Comparison of ENCODE assay signal across 9 cellular contexts in genomic region chr14:94009767-94010166, GRCh38. TPM values are rescaled to one million over a fixed set of nuclear protein-coding genes. Genes with fewer than 3 reads are reported as not detected.
A peak's percentile ranks its signal among the peaks of the same experiment; 100 is the strongest.
DNase-seq lines count a peak whose midpoint lies in the region; ATAC-seq and TF ChIP-seq lines count a peak whose summit lies in the region.
"Had no signal": no experiment of that assay in that cellular context is flagged by ENCODE, and none has a peak within 500 bp of the region (broad histone marks: within the 10 kb centered on the region; RNA-seq: fewer than 3 reads in every experiment).

No MANE protein-coding gene starts in this region.

- peaks cover 6% of the 10 kb centered on the region for H3K4me1 ChIP-seq in mammary epithelial cell (ENCODE audit: insufficient read depth, low read length)

- no peak overlapping the region for H3K4me3 ChIP-seq in mammary epithelial cell (replicated peaks in 1 of 3; ENCODE audit: insufficient read depth in 1 of 3, low read depth in 2 of 3, low read length in 3 of 3)
- H3K4me3 ChIP-seq: coronary artery had no signal

- no peak overlapping the region for H2AFZ ChIP-seq in mammary epithelial cell (ENCODE audit: low read depth, low read length)

- no peaks in the 10 kb centered on the region for H3K9me3 ChIP-seq in mammary epithelial cell (replicated peaks; ENCODE audit: insufficient read depth, low read length)

- H3K36me3 ChIP-seq in mammary epithelial cell (ENCODE audit: insufficient read depth, low read length): no peaks in the 10 kb centered on the region

- BruUV-seq in mammary epithelial cell (replicated peaks; lab: Mats Ljungman, UMichigan): no TSS peak

- H3K27me3 ChIP-seq in mammary epithelial cell (ENCODE audit: insufficient read depth, low read length): no peaks in the 10 kb centered on the region

- peak; percentile 70 for DNase-seq in ACHN
- peak; percentile 77 for DNase-seq in mammary epithelial cell
- DNase-seq in NCI-H1048 (lab: John Stamatoyannopoulos, UW): no peak
- no peak for DNase-seq in NCI-H510A (lab: John Stamatoyannopoulos, UW)
- no peak for DNase-seq in NCI-H128 (lab: John Stamatoyannopoulos, UW; ENCODE audit: unreplicated experiment)

- WGBS in mammary epithelial cell (ENCODE audit: low coverage, missing lambda C conversion rate): 11% methylated on average over 4 of the region's 4 CpGs

- CTCF ChIA-PET in mammary epithelial cell (lab: Charles Lee; ENCODE audit: low non-redundant PET): interaction anchor here (0.7 kb wide), 1 partner anchor 12 kb away, joined by 5 read pairs; no protein-coding TSS in a partner anchor

- H3K4me2 ChIP-seq in mammary epithelial cell (ENCODE audit: insufficient read depth, low read depth, low read length): no peak overlapping the region

- intact Hi-C loops in mammary epithelial cell (cut with micrococcal nuclease): no loop called here

- H4K20me1 ChIP-seq in mammary epithelial cell (ENCODE audit: insufficient read depth, low read length): no peaks in the 10 kb centered on the region

- peak; percentile 51 for ATAC-seq in GM18498 (IDR thresholded peaks at IDR 0.05; ENCODE audit: unreplicated experiment)
- ATAC-seq in HG03354 (IDR thresholded peaks at IDR 0.05; ENCODE audit: poor library complexity, severe bottlenecking, unreplicated experiment): peak; percentile 66
- no peak for ATAC-seq in GM18505 (IDR thresholded peaks at IDR 0.05; ENCODE audit: unreplicated experiment)

- no peak overlapping the region for H3K27ac ChIP-seq in mammary epithelial cell (ENCODE audit: insufficient read depth, low read depth, low read length)
- H3K27ac ChIP-seq: coronary artery had no signal

- TF ChIP-seq CTCF in mammary epithelial cell (conservative IDR thresholded peaks at IDR 0.05 in 1 of 2, IDR thresholded peaks at IDR 0.05 in 1 of 2; ENCODE audit: extremely low read depth in 1 of 2, insufficient read depth in 1 of 2, low read depth in 1 of 2, low read length in 2 of 2): no peak

- H3K9ac ChIP-seq in mammary epithelial cell (ENCODE audit: insufficient read depth, low read length): no peak overlapping the region

- dilution Hi-C loops in mammary epithelial cell (cut with HindIII; ENCODE audit: low sequenced_read_pairs): no loop called here

- TF ChIP-seq POLR2A in GM18505 (IDR thresholded peaks at IDR 0.05; ENCODE audit: borderline replicate concordance, extremely low read depth, insufficient read depth, insufficient read length): no peak

- in situ Hi-C loops in ACHN (cut with HindIII; ENCODE audit: low pct_ligation_motif_present, low pct_unique_long_range_greater_than_20kb, low sequenced_read_pairs) (no loop called here), mammary epithelial cell (cut with MboI; ENCODE audit: low sequenced_read_pairs in 2 of 2) (loop anchor here in 1 of 2 donors (10.0 kb wide), 1 partner anchor 355 kb away; no protein-coding TSS in a partner anchor)

- no peaks in the 10 kb centered on the region for H3K79me2 ChIP-seq in mammary epithelial cell (ENCODE audit: insufficient read depth, low read length)

RNA-seq across cellular contexts. Expression of gene CCDC197, which starts 12.7 kb away (rescaled TPM):
- not detected for total RNA-seq in mammary epithelial cell
- polyA plus RNA-seq in mammary epithelial cell: not detected
- not detected for polyA minus RNA-seq in mammary epithelial cell

RNA-seq across cellular contexts. Expression of gene OTUB2, which starts 16.4 kb away (rescaled TPM):
- total RNA-seq in mammary epithelial cell: 1 to 10 TPM; 3.7 to 4.8 TPM
- polyA plus RNA-seq in mammary epithelial cell: 4.6 TPM
- polyA minus RNA-seq in mammary epithelial cell: 12.4 TPM

RNA-seq across cellular contexts. Expression of gene ASB2, which starts 33.4 kb away (rescaled TPM):
- total RNA-seq in mammary epithelial cell: under 1 TPM; 0.17 to 0.19 TPM
- 0.92 TPM for polyA plus RNA-seq in mammary epithelial cell
- not detected for polyA minus RNA-seq in mammary epithelial cell

Comparison
In these comparisons a context has a peak if more than half of its experiments do, and no peak if none do; other contexts are left out.
1. DNase-seq: peak in ACHN (single experiment) and mammary epithelial cell (single experiment); none in NCI-H1048 (single experiment), NCI-H510A (single experiment) and NCI-H128 (single experiment).